ENCODE assay signal across 12 cellular contexts in the genomic region with DNA sequence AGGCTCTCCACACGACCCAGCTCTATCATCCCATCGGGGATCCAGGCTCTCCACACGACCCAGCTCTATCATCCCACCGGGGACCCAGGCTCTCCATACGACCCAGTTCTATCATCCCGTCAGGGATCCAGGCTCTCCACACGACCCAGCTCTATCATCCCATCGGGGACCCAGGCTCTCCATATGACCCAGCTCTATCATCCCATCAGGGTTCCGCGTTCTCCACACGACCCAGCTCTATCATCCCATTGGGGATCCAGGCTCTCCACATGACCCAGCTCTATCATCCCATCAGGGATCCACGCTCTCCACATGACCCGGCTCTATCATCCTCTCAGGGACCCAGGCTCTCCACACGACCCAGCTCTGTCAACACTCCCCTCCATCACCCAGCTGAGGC. TPM values are rescaled to one million over a fixed set of nuclear protein-coding genes. Genes with fewer than 3 reads are reported as not detected.
"Had no signal": no experiment of that assay in that cellular context is flagged by ENCODE, and none has a peak within 500 bp of the region (broad histone marks: within the 10 kb centered on the region; RNA-seq: fewer than 3 reads in every experiment).

No MANE protein-coding gene starts in this region.

RNA-seq across cellular contexts. Expression of a gene that starts 20.5 kb away (rescaled TPM):
- total RNA-seq: activated CD8-positive, alpha-beta memory T cell treated with anti-CD3 and anti-CD28 coated beads for 36 hours; cardiac muscle cell; dermis microvascular lymphatic vessel endothelial cell; glomerular endothelial cell; hepatocyte; left cardiac atrium; lower leg skin; right atrium auricular region; SJSA1; temporal lobe; vagina had no signal
- polyA plus RNA-seq: neural cell had no signal

RNA-seq across cellular contexts. Expression of a gene that starts 53.2 kb away (rescaled TPM):
- total RNA-seq: cardiac muscle cell, hepatocyte, SJSA1, temporal lobe had no signal
- polyA plus RNA-seq: neural cell had no signal
